Comparison of ENCODE assay signal across 8 cellular contexts in genomic region chr19:12484011-12484370, GRCh38. TPM values are rescaled to one million over a fixed set of nuclear protein-coding genes. Genes with fewer than 3 reads are reported as not detected.
A peak's percentile ranks its signal among the peaks of the same experiment; 100 is the strongest.
DNase-seq lines count a peak whose midpoint lies in the region; ATAC-seq and TF ChIP-seq lines count a peak whose summit lies in the region.

No MANE protein-coding gene starts in this region.

- peak overlapping the region in 7 of 8 donors; percentile 63 to 90 (median 81) for H3K27ac ChIP-seq in spleen

- H3K4me3 ChIP-seq in iPS-15b (ENCODE audit: low read depth, low read length) (peak overlapping the region; percentile 72), spleen (peak overlapping the region; percentile 57 to 98 (median 89))

- no peaks in the 10 kb centered on the region for H3K9me3 Mint-ChIP-seq in activated CD4-positive, alpha-beta memory T cell treated with anti-CD3 and anti-CD28 coated beads for 36 hours

- peak overlapping the region; percentile 89 for H3K9ac ChIP-seq in iPS-15b (ENCODE audit: low read depth, low read length)

- POLR2A ChIA-PET in HEK293T (lab: Yijun Ruan, JAX): interaction anchor here (0.9 to 1.5 kb wide), 3 partner anchors 11 to 119 kb away, joined by 3 to 8 read pairs (median 3); partner anchors contain the start of gene ZNF442
- POLR2A ChIA-PET in activated CD4-positive, alpha-beta memory T cell treated with anti-CD3 and anti-CD28 coated beads for 36 hours (lab: Charles Lee): interaction anchor here (1.9 kb wide), 1 partner anchor 11 kb away, joined by 11 read pairs; no protein-coding TSS in a partner anchor

- CTCF ChIA-PET in HEK293T (lab: Yijun Ruan, JAX): interaction anchor here (0.7 kb wide), 1 partner anchor 1058 kb away, joined by 3 read pairs; no protein-coding TSS in a partner anchor
- CTCF ChIA-PET in activated CD4-positive, alpha-beta memory T cell treated with anti-CD3 and anti-CD28 coated beads for 36 hours (lab: Charles Lee): interaction anchor here (1.1 to 4.8 kb wide), 2 partner anchors 12 to 80 kb away, joined by 3 to 20 read pairs; no protein-coding TSS in a partner anchor

- peak; percentile 12 for DNase-seq in HEK293T (ENCODE audit: extremely low spot score)
- DNase-seq in activated CD4-positive, alpha-beta memory T cell treated with anti-CD3 and anti-CD28 coated beads for 36 hours: no peak
- no peak for DNase-seq in spleen
- DNase-seq in sciatic nerve (ENCODE audit: low spot score): no peak

- no peaks in the 10 kb centered on the region for H3K36me3 Mint-ChIP-seq in activated CD4-positive, alpha-beta memory T cell treated with anti-CD3 and anti-CD28 coated beads for 36 hours

- H3K27me3 Mint-ChIP-seq in activated CD4-positive, alpha-beta memory T cell treated with anti-CD3 and anti-CD28 coated beads for 36 hours: no peaks in the 10 kb centered on the region

- intact Hi-C loops in activated CD4-positive, alpha-beta memory T cell treated with anti-CD3 and anti-CD28 coated beads for 36 hours (cut with micrococcal nuclease): loop anchor here (1.0 to 5.0 kb wide), 2 partner anchors 11 to 42 kb away; partner anchors contain the start of gene ZNF443
- intact Hi-C loops in spleen (cut with DNase I; ENCODE audit: low total_unique reads): no loop called here
- intact Hi-C loops in sciatic nerve (cut with DNase I): no loop called here

- WGBS in spleen, 5 donors: 1 to 3% (median 2%) methylated on average over 13 of the region's 13 CpGs

- no peak for TF ChIP-seq CTCF in spleen (IDR thresholded peaks at IDR 0.05 in 8 of 11, conservative IDR thresholded peaks at IDR 0.05 in 3 of 11)

- H3K4me1 ChIP-seq in iPS-15b (ENCODE audit: control insufficient read depth, insufficient read depth, low read length) (no peaks in the 10 kb centered on the region), spleen (peaks cover 16 to 52% (median 31%) of the 10 kb centered on the region in 6 donors)

- H3K36me3 ChIP-seq in iPS-15b (ENCODE audit: control insufficient read depth, insufficient read depth, low read length) (no peaks in the 10 kb centered on the region), spleen (no peaks in the 10 kb centered on the region)

- no peak for TF ChIP-seq POLR2A in spleen (IDR thresholded peaks at IDR 0.05)

- peaks cover 29% of the 10 kb centered on the region for H3K4me1 Mint-ChIP-seq in activated CD4-positive, alpha-beta memory T cell treated with anti-CD3 and anti-CD28 coated beads for 36 hours (ENCODE audit: low read depth)

- ATAC-seq in GM21526 (IDR thresholded peaks at IDR 0.05; ENCODE audit: low FRiP score, unreplicated experiment) (no peak), sciatic nerve (no peak), GM18868 (IDR thresholded peaks at IDR 0.05; ENCODE audit: unreplicated experiment) (no peak), HG03045 (IDR thresholded peaks at IDR 0.05; ENCODE audit: unreplicated experiment) (no peak)

- H3K9me3 ChIP-seq in iPS-15b (ENCODE audit: control insufficient read depth, insufficient read depth, low read length) (no peaks in the 10 kb centered on the region), spleen (no peaks in the 10 kb centered on the region)

- H3K4me3 Mint-ChIP-seq in activated CD4-positive, alpha-beta memory T cell treated with anti-CD3 and anti-CD28 coated beads for 36 hours: peak overlapping the region; percentile 89

- H3K27me3 ChIP-seq in iPS-15b (ENCODE audit: control insufficient read depth, insufficient read depth, low read length) (peaks cover 9% of the 10 kb centered on the region), spleen (replicated peaks in 1 of 7) (no peaks in the 10 kb centered on the region)

- H3K27ac Mint-ChIP-seq in activated CD4-positive, alpha-beta memory T cell treated with anti-CD3 and anti-CD28 coated beads for 36 hours: no peak overlapping the region

TF ChIP-seq in HEK293T, 16 proteins besides CTCF, POLR2A, EP300 and RAD21:
- no peak for TF ChIP-seq FOXK2 (IDR thresholded peaks at IDR 0.05)
- no peak for TF ChIP-seq TARDBP (IDR thresholded peaks at IDR 0.05)
- TF ChIP-seq NFRKB (IDR thresholded peaks at IDR 0.05): no peak
- TF ChIP-seq PKNOX1 (IDR thresholded peaks at IDR 0.05): no peak
- no peak for TF ChIP-seq SP1 (IDR thresholded peaks at IDR 0.05)
- TF ChIP-seq FOXM1 (IDR thresholded peaks at IDR 0.05; ENCODE audit: borderline replicate concordance): no peak
- TF ChIP-seq ELF4 (IDR thresholded peaks at IDR 0.05): no peak
- no peak for TF ChIP-seq CTBP1 (IDR thresholded peaks at IDR 0.05; ENCODE audit: borderline replicate concordance)
- no peak for TF ChIP-seq HDGF (IDR thresholded peaks at IDR 0.05; ENCODE audit: borderline replicate concordance)
- TF ChIP-seq BHLHE40 (IDR thresholded peaks at IDR 0.05; ENCODE audit: borderline replicate concordance): no peak
- no peak for TF ChIP-seq L3MBTL2 (conservative IDR thresholded peaks at IDR 0.05)
- TF ChIP-seq ZNF384 (IDR thresholded peaks at IDR 0.05): no peak
- TF ChIP-seq LEF1 (IDR thresholded peaks at IDR 0.05; ENCODE audit: borderline replicate concordance): no peak
- no peak for TF ChIP-seq SUZ12 (IDR thresholded peaks at IDR 0.05)

RNA-seq across cellular contexts. Expression of gene ZNF709, which starts 0.6 kb away (rescaled TPM):
- total RNA-seq in activated CD4-positive, alpha-beta memory T cell treated with anti-CD3 and anti-CD28 coated beads for 36 hours: 1 to 10 TPM; 1.5 to 2.4 TPM
- total RNA-seq in spleen: 1 to 10 TPM; 3.9 to 6.8 (median 4.2) TPM
- 1 to 10 TPM; 1.1 to 1.4 (median 1.3) TPM for polyA plus RNA-seq in spleen
- 5.8 TPM for total RNA-seq in sciatic nerve

RNA-seq across cellular contexts. Expression of gene ZNF443, which starts 43.2 kb away (rescaled TPM):
- total RNA-seq in activated CD4-positive, alpha-beta memory T cell treated with anti-CD3 and anti-CD28 coated beads for 36 hours: 1 to 10 TPM; 5.1 to 5.3 TPM
- total RNA-seq in spleen: 1 to 10 TPM; 2.7 to 9.7 (median 4.5) TPM
- 1 to 10 TPM; 1.4 to 2.0 (median 1.9) TPM for polyA plus RNA-seq in spleen
- 6.8 TPM for total RNA-seq in sciatic nerve
